In genomic region chr2:36597532-36598377, GRCh38 we compare ENCODE assay signal across 1 cellular context.
A peak's percentile ranks its signal among the peaks of the same experiment; 100 is the strongest.
TF ChIP-seq lines count a peak whose summit lies in the region.

Gene FEZ2 (minus strand): TSS chr2:36598168. CDS start chr2:36598142, 26 bp downstream.

TF ChIP-seq in K562, 482 proteins besides CTCF, POLR2A, EP300 and RAD21 (continued from another document and continues in another):
- TF ChIP-seq TBP (optimal IDR thresholded peaks at IDR 0.05; ENCODE audit: low read depth, low read length): no peak
- peak; percentile 61 for TF ChIP-seq CXXC5 (CRISPR knock-in tag; IDR thresholded peaks at IDR 0.05)
- TF ChIP-seq ZNF395 (CRISPR knock-in tag; IDR thresholded peaks at IDR 0.05): no peak
- TF ChIP-seq NFYB (IDR thresholded peaks at IDR 0.05; ENCODE audit: extremely low read depth, insufficient read length): no peak
- TF ChIP-seq HOMEZ (CRISPR knock-in tag; IDR thresholded peaks at IDR 0.05): no peak
- TF ChIP-seq STAT6 (CRISPR knock-in tag; IDR thresholded peaks at IDR 0.05): no peak
- TF ChIP-seq POLR2H (tag; IDR thresholded peaks at IDR 0.05; ENCODE audit: low read depth): 0 out of 2 replicates have a peak, but pooled peaks have one; percentile 28
- TF ChIP-seq ZNF282 (CRISPR knock-in tag; IDR thresholded peaks at IDR 0.05): no peak
- peak; percentile 52 for TF ChIP-seq HMGN3 (IDR thresholded peaks at IDR 0.05; ENCODE audit: borderline replicate concordance, extremely low read depth, insufficient read length, low read depth, low read length)
- TF ChIP-seq ZSCAN29 (IDR thresholded peaks at IDR 0.05): no peak
- no peak for TF ChIP-seq HMG20B (CRISPR knock-in tag; IDR thresholded peaks at IDR 0.05)
- no peak for TF ChIP-seq RNF2 (IDR thresholded peaks at IDR 0.05)
- no peak for TF ChIP-seq RNF219 (CRISPR knock-in tag; IDR thresholded peaks at IDR 0.05)
- peak; percentile 50; the same call in 1 of the 2 replicates for TF ChIP-seq ELF1 (tag; IDR thresholded peaks at IDR 0.05)
- no peak for TF ChIP-seq RFX5 (IDR thresholded peaks at IDR 0.05; ENCODE audit: low read depth, low read length)
- TF ChIP-seq HMGXB4 (CRISPR knock-in tag; IDR thresholded peaks at IDR 0.05): no peak
- peak; percentile 85 for TF ChIP-seq MAX (CRISPR knock-in tag; IDR thresholded peaks at IDR 0.05)
- no peak for TF ChIP-seq FOS (IDR thresholded peaks at IDR 0.05; ENCODE audit: extremely low read depth, insufficient read length)
- TF ChIP-seq MLLT1 (IDR thresholded peaks at IDR 0.05): no peak
- TF ChIP-seq NR2C1 (IDR thresholded peaks at IDR 0.05): no peak
- TF ChIP-seq NR2C1 (tag; IDR thresholded peaks at IDR 0.05): no peak
- no peak for TF ChIP-seq SMARCC2 (IDR thresholded peaks at IDR 0.05; ENCODE audit: low read depth)
- TF ChIP-seq FOXA1 (IDR thresholded peaks at IDR 0.05; ENCODE audit: borderline replicate concordance): no peak
- no peak for TF ChIP-seq CBFA2T3 (IDR thresholded peaks at IDR 0.05)
- TF ChIP-seq SMAD4 (CRISPR knock-in tag; conservative IDR thresholded peaks at IDR 0.05): no peak
- TF ChIP-seq TRIM25 (IDR thresholded peaks at IDR 0.05; ENCODE audit: borderline replicate concordance): no peak
- no peak for TF ChIP-seq MAFK (IDR thresholded peaks at IDR 0.05; ENCODE audit: low read length)
- peak; percentile 67; the same call in 1 of the 2 replicates for TF ChIP-seq ZBTB7A (IDR thresholded peaks at IDR 0.05; ENCODE audit: borderline replicate concordance, control insufficient read depth, low read depth, low read length)
- no peak for TF ChIP-seq OTX1 (CRISPR knock-in tag; IDR thresholded peaks at IDR 0.05)
- TF ChIP-seq SP1 (CRISPR knock-in tag; IDR thresholded peaks at IDR 0.05): no peak; the same call in 1 of the 2 replicates
- no peak for TF ChIP-seq NBN (IDR thresholded peaks at IDR 0.05; ENCODE audit: low read depth)
- no peak for TF ChIP-seq TRIM24 (IDR thresholded peaks at IDR 0.05)
- TF ChIP-seq TCF15 (CRISPR knock-in tag; IDR thresholded peaks at IDR 0.05): no peak
- no peak for TF ChIP-seq ZNF174 (CRISPR knock-in tag; IDR thresholded peaks at IDR 0.05)
- no peak for TF ChIP-seq E2F8 (IDR thresholded peaks at IDR 0.05; ENCODE audit: low read depth, partially characterized antibody)
- no peak for TF ChIP-seq ZNF707 (CRISPR knock-in tag; conservative IDR thresholded peaks at IDR 0.05)
- no peak for TF ChIP-seq ETV5 (CRISPR knock-in tag; IDR thresholded peaks at IDR 0.05; ENCODE audit: low read depth)
- no peak for TF ChIP-seq CEBPB (tag; IDR thresholded peaks at IDR 0.05)
- TF ChIP-seq MXD1 (CRISPR knock-in tag; IDR thresholded peaks at IDR 0.05; ENCODE audit: borderline replicate concordance, poor library complexity, severe bottlenecking): no peak
- TF ChIP-seq FOXM1 (IDR thresholded peaks at IDR 0.05; ENCODE audit: low read depth): no peak
- TF ChIP-seq FOXM1 (CRISPR knock-in tag; IDR thresholded peaks at IDR 0.05; ENCODE audit: low read depth): no peak
- TF ChIP-seq SRSF9 (IDR thresholded peaks at IDR 0.05; ENCODE audit: borderline replicate concordance, low read depth, low read length): no peak
- TF ChIP-seq FOXK2 (conservative IDR thresholded peaks at IDR 0.05 in 1 of 2, IDR thresholded peaks at IDR 0.05 in 1 of 2; ENCODE audit: low read depth in 2 of 2): no peak
- no peak for TF ChIP-seq SIN3B (IDR thresholded peaks at IDR 0.05; ENCODE audit: low read depth)
- no peak for TF ChIP-seq MYBL2 (IDR thresholded peaks at IDR 0.05; ENCODE audit: low read depth)
- TF ChIP-seq MYBL2 (CRISPR knock-in tag; IDR thresholded peaks at IDR 0.05; ENCODE audit: borderline replicate concordance): no peak
- TF ChIP-seq IRF1 (CRISPR knock-in tag; IDR thresholded peaks at IDR 0.05; ENCODE audit: borderline replicate concordance): no peak
